ENCODE assay signal across 9 cellular contexts in genomic region chr1:41383094-41383852, GRCh38. TPM values are rescaled to one million over a fixed set of nuclear protein-coding genes. Genes with fewer than 3 reads are reported as not detected.
DNase-seq lines count a peak whose midpoint lies in the region; ATAC-seq and TF ChIP-seq lines count a peak whose summit lies in the region.
"Had no signal": no experiment of that assay in that cellular context is flagged by ENCODE, and none has a peak within 500 bp of the region (broad histone marks: within the 10 kb centered on the region; RNA-seq: fewer than 3 reads in every experiment).

No MANE protein-coding gene starts in this region.

- H3K27ac ChIP-seq in right atrium auricular region (peak overlapping the region; percentile 85 to 94), layer of hippocampus (ENCODE audit: low read depth, low read length) (peak overlapping the region; percentile 52), tibial artery (peak overlapping the region; percentile 99)

- no peaks in the 10 kb centered on the region for H3K9me3 ChIP-seq in right atrium auricular region
- H3K9me3 ChIP-seq in tibial artery, result no peaks in the 10 kb centered on the region

- intact Hi-C loops in Right ventricle myocardium superior (cut with DNase I), result no loop called here
- intact Hi-C loops in tibial artery (cut with DNase I; ENCODE audit: low total_unique reads), result no loop called here

- peaks cover 0 to 52% of the 10 kb centered on the region in 2 donors for H3K4me1 ChIP-seq in right atrium auricular region
- H3K4me1 ChIP-seq in tibial artery, result peaks cover 0 to 64% (median 41%) of the 10 kb centered on the region in 4 donors

- H3K27me3 ChIP-seq in right atrium auricular region, result no peaks in the 10 kb centered on the region
- no peaks in the 10 kb centered on the region for H3K27me3 ChIP-seq in layer of hippocampus (ENCODE audit: control insufficient read depth, insufficient read depth, low read length)
- no peaks in the 10 kb centered on the region for H3K27me3 ChIP-seq in tibial artery

- H3K27ac Mint-ChIP-seq in activated naive CD4-positive, alpha-beta T cell treated with anti-CD3 and anti-CD28 coated beads, Interleukin-2, amount 50 U/mL, for 72 hours, result no peak overlapping the region

- H3K4me3 ChIP-seq in right atrium auricular region (peak overlapping the region; percentile 42 to 66), tibial artery (peak overlapping the region; percentile 77 to 91)

- no peak for TF ChIP-seq CTCF in right atrium auricular region (IDR thresholded peaks at IDR 0.05)
- no peak for TF ChIP-seq CTCF in tibial artery (IDR thresholded peaks at IDR 0.05)

- no peaks in the 10 kb centered on the region for H3K9me3 Mint-ChIP-seq in activated naive CD4-positive, alpha-beta T cell treated with anti-CD3 and anti-CD28 coated beads, Interleukin-2, amount 50 U/mL, for 72 hours

- DNase-seq in right atrium auricular region (ENCODE audit: low spot score) (no peak), Right ventricle myocardium superior (no peak), tibial artery (peak in 1 of 2 donors; percentile 52), inferior parietal cortex (ENCODE audit: extremely low spot score) (no peak), anterior cingulate cortex (lab: John Stamatoyannopoulos, UW) (no peak)
- DNase-seq in activated naive CD4-positive, alpha-beta T cell treated with anti-CD3 and anti-CD28 coated beads, Interleukin-2, amount 50 U/mL, for 72 hours (ENCODE audit: low spot score in 2 of 2), result no peak

- ATAC-seq in Right ventricle myocardium superior (ENCODE audit: poor library complexity) (no peak), HG03159 (IDR thresholded peaks at IDR 0.05; ENCODE audit: unreplicated experiment) (no peak)
- ATAC-seq in activated naive CD4-positive, alpha-beta T cell treated with anti-CD3 and anti-CD28 coated beads, Interleukin-2, amount 50 U/mL, for 72 hours, result peak; percentile 67 to 74

- no peaks in the 10 kb centered on the region for H3K36me3 ChIP-seq in right atrium auricular region
- peaks cover 0 to 6% (median 0%) of the 10 kb centered on the region in 3 donors for H3K36me3 ChIP-seq in tibial artery

- H3K36me3 Mint-ChIP-seq in activated naive CD4-positive, alpha-beta T cell treated with anti-CD3 and anti-CD28 coated beads, Interleukin-2, amount 50 U/mL, for 72 hours, result peaks cover 0 to 7% of the 10 kb centered on the region in 2 donors

RNA-seq across cellular contexts. Expression of gene FOXO6, which starts 22.0 kb away (rescaled TPM):
- total RNA-seq in right atrium auricular region (1 to 10 TPM; 1.4 to 1.9 TPM), Right ventricle myocardium superior (3.6 TPM)
- under 1 TPM in 1 of 2 donors, not detected in 1; 0.39 TPM for total RNA-seq in activated naive CD4-positive, alpha-beta T cell treated with anti-CD3 and anti-CD28 coated beads, Interleukin-2, amount 50 U/mL, for 72 hours
- total RNA-seq: subcutaneous adipose tissue had no signal

Comparison
In these comparisons a context has a peak if more than half of its experiments do, and no peak if none do; other contexts are left out.
1. ATAC-seq: peak in activated naive CD4-positive, alpha-beta T cell treated with anti-CD3 and anti-CD28 coated beads, Interleukin-2, amount 50 U/mL, for 72 hours (2 of 2); none in Right ventricle myocardium superior (single experiment) and HG03159 (single experiment).
2. Peak in every context shown above with its lines, with median percentiles within 50 percentile points of each other: H3K27ac ChIP-seq.